ENCODE assay signal across 17 cellular contexts in the genomic region with DNA sequence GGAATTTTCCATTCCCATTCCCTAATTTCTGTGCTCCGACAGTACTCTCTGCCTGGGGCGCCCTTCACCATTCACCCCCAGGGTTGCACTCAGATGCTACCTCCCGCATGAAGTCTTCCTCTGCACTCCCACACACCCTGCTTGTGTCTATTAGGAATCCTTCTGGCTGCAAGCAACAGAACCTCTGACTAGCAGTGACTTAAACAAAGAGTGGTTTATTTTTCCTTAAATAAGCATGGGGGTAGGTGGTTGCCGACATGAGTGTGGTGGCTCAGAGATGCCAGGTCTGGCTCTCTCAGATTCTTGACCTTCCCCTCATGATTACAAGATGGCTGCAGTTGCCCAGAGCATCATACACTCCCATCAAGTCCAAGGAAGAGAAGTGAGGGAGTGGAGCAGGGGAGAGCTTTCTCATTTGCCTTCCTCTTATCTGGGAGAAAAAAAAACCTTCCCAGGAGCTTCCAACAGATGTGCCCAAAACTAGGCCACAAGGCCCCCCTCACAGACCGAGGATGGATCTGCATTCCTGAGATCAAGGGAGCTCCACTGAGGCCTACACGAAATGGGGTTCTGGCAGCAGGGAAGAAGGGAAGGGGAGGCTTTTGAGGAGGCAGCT. TPM values are rescaled to one million over a fixed set of nuclear protein-coding genes. Genes with fewer than 3 reads are reported as not detected.
A peak's percentile ranks its signal among the peaks of the same experiment; 100 is the strongest.
DNase-seq lines count a peak whose midpoint lies in the region; ATAC-seq, FAIRE-seq and TF ChIP-seq lines count a peak whose summit lies in the region.
"Had no signal": no experiment of that assay in that cellular context is flagged by ENCODE, and none has a peak within 500 bp of the region (broad histone marks: within the 10 kb centered on the region; RNA-seq: fewer than 3 reads in every experiment).

No MANE protein-coding gene starts in this region.

- peak overlapping the region; percentile 45 for H3K27ac Mint-ChIP-seq in CD8-positive, alpha-beta T cell
- H3K27ac Mint-ChIP-seq in activated naive CD8-positive, alpha-beta T cell treated with anti-CD3 and anti-CD28 coated beads for 36 hours: peak overlapping the region; percentile 50
- H3K27ac Mint-ChIP-seq in naive B cell: peak overlapping the region in 4 of 6 donors; percentile 7 to 94 (median 32)

- FAIRE-seq in RCC 7860 (lab: Jason Lieb, UNC): no peak
- FAIRE-seq: GM18507 had no signal

- CTCF ChIA-PET in CD8-positive, alpha-beta T cell (lab: Charles Lee): interaction anchor here (0.6 to 6.7 kb wide), 9 partner anchors 8 to 647 kb away, joined by 3 to 112 read pairs (median 4); a partner anchor contains a TSS

- no peak for ATAC-seq in CD8-positive, alpha-beta T cell
- ATAC-seq in naive B cell (ENCODE audit: low read depth in 2 of 2): no peak
- ATAC-seq: esophagus mucosa, gastroesophageal sphincter, left cardiac atrium, right cardiac atrium had no signal

- H3K9me3 ChIP-seq in BLaER1: no peaks in the 10 kb centered on the region
- H3K9me3 ChIP-seq in CD8-positive, alpha-beta T cell (ENCODE audit: low read length): no peaks in the 10 kb centered on the region
- H3K9me3 ChIP-seq: gastroesophageal sphincter, tibial artery had no signal

- H3K27me3 Mint-ChIP-seq in CD8-positive, alpha-beta T cell (ENCODE audit: low read depth): peaks cover under 1% of the 10 kb centered on the region
- H3K27me3 Mint-ChIP-seq in activated naive CD8-positive, alpha-beta T cell treated with anti-CD3 and anti-CD28 coated beads for 36 hours: no peaks in the 10 kb centered on the region
- no peaks in the 10 kb centered on the region for H3K27me3 Mint-ChIP-seq in naive B cell

- H3K4me3 Mint-ChIP-seq in CD8-positive, alpha-beta T cell: no peak overlapping the region
- no peak overlapping the region for H3K4me3 Mint-ChIP-seq in activated naive CD8-positive, alpha-beta T cell treated with anti-CD3 and anti-CD28 coated beads for 36 hours
- peak overlapping the region in 5 of 8 donors; percentile 51 to 79 (median 71) for H3K4me3 Mint-ChIP-seq in naive B cell

- H3K9ac ChIP-seq in BLaER1: no peak overlapping the region
- H3K9ac ChIP-seq: KMS-11 had no signal

- H3K36me3 Mint-ChIP-seq in CD8-positive, alpha-beta T cell: no peaks in the 10 kb centered on the region
- peaks cover 12% of the 10 kb centered on the region for H3K36me3 Mint-ChIP-seq in activated naive CD8-positive, alpha-beta T cell treated with anti-CD3 and anti-CD28 coated beads for 36 hours
- H3K36me3 Mint-ChIP-seq in naive B cell: no peaks in the 10 kb centered on the region

- intact Hi-C loops in CD8-positive, alpha-beta T cell (cut with DNase I, micrococcal nuclease): loop anchor here (5.0 kb wide), 4 partner anchors 75 to 645 kb away; a partner anchor contains a TSS

- no peak for DNase-seq in CD8-positive, alpha-beta T cell
- no peak for DNase-seq in activated naive CD8-positive, alpha-beta T cell treated with anti-CD3 and anti-CD28 coated beads for 36 hours
- no peak for DNase-seq in naive B cell
- DNase-seq in inferior parietal cortex (ENCODE audit: extremely low spot score): no peak
- DNase-seq in RCC 7860 (ENCODE audit: low spot score): no peak
- no peak for DNase-seq in stimulated activated CD4-positive, alpha-beta T cell treated with anti-CD3 and anti-CD28 coated beads, Interleukin-2, amount 100 ng/mL, for 48 hours
- DNase-seq: Calu3, caudate nucleus, left cardiac atrium, nucleus accumbens, right cardiac atrium had no signal

- H3K4me2 ChIP-seq in BLaER1: peak overlapping the region; percentile 75
- H3K4me2 ChIP-seq: KMS-11 had no signal

- no peak overlapping the region for H3K27ac ChIP-seq in BLaER1
- no peak overlapping the region for H3K27ac ChIP-seq in CD8-positive, alpha-beta T cell (ENCODE audit: low read depth, low read length)
- H3K27ac ChIP-seq: gastroesophageal sphincter, KMS-11, tibial artery had no signal

- no peak for TF ChIP-seq CTCF in CD8-positive, alpha-beta T cell (IDR thresholded peaks at IDR 0.05)

- H3K9me3 Mint-ChIP-seq in CD8-positive, alpha-beta T cell: no peaks in the 10 kb centered on the region
- H3K9me3 Mint-ChIP-seq in activated naive CD8-positive, alpha-beta T cell treated with anti-CD3 and anti-CD28 coated beads for 36 hours: no peaks in the 10 kb centered on the region
- H3K9me3 Mint-ChIP-seq in naive B cell: peaks cover 0 to 3% (median 0%) of the 10 kb centered on the region in 7 donors

- POLR2A ChIA-PET in CD8-positive, alpha-beta T cell (lab: Charles Lee): interaction anchor here (1.3 to 1.9 kb wide), 2 partner anchors 10 to 32 kb away, joined by 7 read pairs; no protein-coding TSS in a partner anchor

- H3K4me1 Mint-ChIP-seq in CD8-positive, alpha-beta T cell (ENCODE audit: low read depth): peaks cover 46% of the 10 kb centered on the region
- peaks cover 39% of the 10 kb centered on the region for H3K4me1 Mint-ChIP-seq in activated naive CD8-positive, alpha-beta T cell treated with anti-CD3 and anti-CD28 coated beads for 36 hours
- H3K4me1 Mint-ChIP-seq in naive B cell: peaks cover 32 to 69% (median 65%) of the 10 kb centered on the region in 3 donors

- H4K20me1 ChIP-seq in BLaER1: peaks cover 11% of the 10 kb centered on the region

- no peaks in the 10 kb centered on the region for H3K27me3 ChIP-seq in BLaER1
- H3K27me3 ChIP-seq in CD8-positive, alpha-beta T cell (ENCODE audit: insufficient read depth, low read length): no peaks in the 10 kb centered on the region
- H3K27me3 ChIP-seq: gastroesophageal sphincter, tibial artery had no signal

- peaks cover 79% of the 10 kb centered on the region for H3K4me1 ChIP-seq in BLaER1
- peaks cover 53% of the 10 kb centered on the region for H3K4me1 ChIP-seq in CD8-positive, alpha-beta T cell (ENCODE audit: insufficient read depth, low read length)

- no peak overlapping the region for H3K4me3 ChIP-seq in BLaER1
- H3K4me3 ChIP-seq in CD8-positive, alpha-beta T cell (ENCODE audit: low read depth, low read length): peak overlapping the region; percentile 0
- H3K4me3 ChIP-seq: gastroesophageal sphincter, tibial artery had no signal

- no peaks in the 10 kb centered on the region for H3K36me3 ChIP-seq in BLaER1
- H3K36me3 ChIP-seq in CD8-positive, alpha-beta T cell (ENCODE audit: insufficient read depth, low read length): no peaks in the 10 kb centered on the region
- H3K36me3 ChIP-seq: gastroesophageal sphincter, tibial artery had no signal

RNA-seq across cellular contexts. Expression of a gene that starts 49.6 kb away (rescaled TPM):
- total RNA-seq in CD8-positive, alpha-beta T cell: 100 to 1,000 TPM; 105 TPM
- total RNA-seq in activated naive CD8-positive, alpha-beta T cell treated with anti-CD3 and anti-CD28 coated beads for 36 hours: 100 to 1,000 TPM; 128 to 140 TPM
- 100 to 1,000 TPM; 112 to 165 (median 146) TPM for polyA plus RNA-seq in naive B cell (ENCODE audit: low read depth in 6 of 6)

Comparison
In these comparisons a context has a peak if more than half of its experiments do, and no peak if none do; other contexts are left out.
1. H3K4me3 Mint-ChIP-seq: peak in naive B cell (5 of 8); none in CD8-positive, alpha-beta T cell (single experiment) and activated naive CD8-positive, alpha-beta T cell treated with anti-CD3 and anti-CD28 coated beads for 36 hours (single experiment).
2. Peak in every context shown above with its lines, with median percentiles within 50 percentile points of each other: H3K27ac Mint-ChIP-seq.